27 cellular contexts compared by ENCODE assay signal in genomic region chr4:108356209-108356535, GRCh38.
A peak's percentile ranks its signal among the peaks of the same experiment; 100 is the strongest.
DNase-seq lines count a peak whose midpoint lies in the region; ATAC-seq and TF ChIP-seq lines count a peak whose summit lies in the region.
"Had no signal": no experiment of that assay in that cellular context is flagged by ENCODE, and none has a peak within 500 bp of the region (broad histone marks: within the 10 kb centered on the region; RNA-seq: fewer than 3 reads in every experiment).

No MANE protein-coding gene starts in this region.

- no TSS peak for BruUV-seq in MCF 10A (replicated peaks; lab: Mats Ljungman, UMichigan)

- peaks cover 12% of the 10 kb centered on the region for H3K27me3 Mint-ChIP-seq in activated T-cell treated with anti-CD3 and anti-CD28 coated beads, Interleukin-2, amount 50 U/mL, for 72 hours (ENCODE audit: low read depth)
- H3K27me3 Mint-ChIP-seq in activated T-cell treated with anti-CD3 and anti-CD28 coated beads, Interleukin-2, amount 50 U/mL, for 4 hours (ENCODE audit: low read depth) = peaks cover 4% of the 10 kb centered on the region
- H3K27me3 Mint-ChIP-seq in CD8-positive, alpha-beta memory T cell = peaks cover 0 to 10% of the 10 kb centered on the region in 2 donors
- H3K27me3 Mint-ChIP-seq in activated CD4-positive, alpha-beta memory T cell treated with anti-CD3 and anti-CD28 coated beads, Interleukin-2, amount 10 ng/mL, durations not matched to agents 7 days and 5 days = no peaks in the 10 kb centered on the region
- H3K27me3 Mint-ChIP-seq in naive thymus-derived CD8-positive, alpha-beta T cell = no peaks in the 10 kb centered on the region
- no peaks in the 10 kb centered on the region for H3K27me3 Mint-ChIP-seq in MCF 10A (ENCODE audit: insufficient read depth, unreplicated experiment)

- POLR2A ChIA-PET in CD8-positive, alpha-beta memory T cell (lab: Charles Lee) = no interaction called here
- POLR2A ChIA-PET in activated CD4-positive, alpha-beta memory T cell treated with anti-CD3 and anti-CD28 coated beads, Interleukin-2, amount 10 ng/mL, durations not matched to agents 7 days and 5 days (lab: Charles Lee) = interaction anchor here (0.8 to 1.1 kb wide), 2 partner anchors 10 to 187 kb away, joined by 3 to 4 read pairs; partner anchors contain the start of gene LEF1
- POLR2A ChIA-PET in naive thymus-derived CD8-positive, alpha-beta T cell (lab: Charles Lee) = interaction anchor here (0.6 to 2.9 kb wide), 9 partner anchors 11 to 201 kb away, joined by 3 to 21 read pairs (median 13); no protein-coding TSS in a partner anchor
- POLR2A ChIA-PET in MCF 10A (lab: Yijun Ruan, JAX) = no interaction called here

- no peaks in the 10 kb centered on the region for H3K9me3 Mint-ChIP-seq in activated T-cell treated with anti-CD3 and anti-CD28 coated beads, Interleukin-2, amount 50 U/mL, for 72 hours
- no peaks in the 10 kb centered on the region for H3K9me3 Mint-ChIP-seq in activated T-cell treated with anti-CD3 and anti-CD28 coated beads, Interleukin-2, amount 50 U/mL, for 4 hours
- H3K9me3 Mint-ChIP-seq in CD8-positive, alpha-beta memory T cell = peaks cover 0 to 2% (median 0%) of the 10 kb centered on the region in 5 donors
- H3K9me3 Mint-ChIP-seq in activated CD4-positive, alpha-beta memory T cell treated with anti-CD3 and anti-CD28 coated beads, Interleukin-2, amount 10 ng/mL, durations not matched to agents 7 days and 5 days = no peaks in the 10 kb centered on the region
- no peaks in the 10 kb centered on the region for H3K9me3 Mint-ChIP-seq in naive thymus-derived CD8-positive, alpha-beta T cell
- H3K9me3 Mint-ChIP-seq in MCF 10A (ENCODE audit: unreplicated experiment) = no peaks in the 10 kb centered on the region

- CTCF ChIA-PET in CD8-positive, alpha-beta memory T cell (lab: Charles Lee) = interaction anchor here (1.1 to 1.4 kb wide), 2 partner anchors 14 to 296 kb away, joined by 3 read pairs; no protein-coding TSS in a partner anchor
- CTCF ChIA-PET in activated CD4-positive, alpha-beta memory T cell treated with anti-CD3 and anti-CD28 coated beads, Interleukin-2, amount 10 ng/mL, durations not matched to agents 7 days and 5 days (lab: Charles Lee) = interaction anchor here (0.7 to 1.5 kb wide), 4 partner anchors 8 to 326 kb away, joined by 3 to 5 read pairs (median 3); no protein-coding TSS in a partner anchor
- CTCF ChIA-PET in MCF 10A (lab: Yijun Ruan, JAX) = interaction anchor here (0.5 kb wide), 1 partner anchor 507 kb away, joined by 3 read pairs; no protein-coding TSS in a partner anchor

- H3K36me3 ChIP-seq in CD8-positive, alpha-beta memory T cell (ENCODE audit: insufficient read depth, low read length) = no peaks in the 10 kb centered on the region
- H3K36me3 ChIP-seq: stomach, thyroid gland, vagina had no signal

- no peak overlapping the region for H3K27ac ChIP-seq in CD8-positive, alpha-beta memory T cell (ENCODE audit: low read depth, low read length)
- H3K27ac ChIP-seq: A549, stomach, thyroid gland, vagina had no signal

- no peak for ATAC-seq in activated T-cell treated with anti-CD3 and anti-CD28 coated beads, Interleukin-2, amount 50 U/mL, for 72 hours (replicated peaks in 1 of 2)
- no peak for ATAC-seq in activated T-cell treated with anti-CD3 and anti-CD28 coated beads, Interleukin-2, amount 50 U/mL, for 4 hours
- ATAC-seq in naive thymus-derived CD8-positive, alpha-beta T cell = peak in 1 of 2 donors; percentile 4
- ATAC-seq in HG02571 (IDR thresholded peaks at IDR 0.05; ENCODE audit: unreplicated experiment) (no peak), HG02588 (IDR thresholded peaks at IDR 0.05; ENCODE audit: unreplicated experiment) (no peak)
- ATAC-seq: A549, Panc1, SK-N-SH treated with all-trans-retinoic acid at 6 μM for 48 hours had no signal

- peaks cover 76% of the 10 kb centered on the region for H3K4me1 Mint-ChIP-seq in activated T-cell treated with anti-CD3 and anti-CD28 coated beads, Interleukin-2, amount 50 U/mL, for 72 hours (ENCODE audit: low read depth)
- H3K4me1 Mint-ChIP-seq in activated T-cell treated with anti-CD3 and anti-CD28 coated beads, Interleukin-2, amount 50 U/mL, for 4 hours (ENCODE audit: low read depth) = peaks cover 65% of the 10 kb centered on the region
- H3K4me1 Mint-ChIP-seq in CD8-positive, alpha-beta memory T cell = peaks cover 32 to 63% (median 38%) of the 10 kb centered on the region in 3 donors
- peaks cover 37% of the 10 kb centered on the region for H3K4me1 Mint-ChIP-seq in activated CD4-positive, alpha-beta memory T cell treated with anti-CD3 and anti-CD28 coated beads, Interleukin-2, amount 10 ng/mL, durations not matched to agents 7 days and 5 days
- H3K4me1 Mint-ChIP-seq in naive thymus-derived CD8-positive, alpha-beta T cell = peaks cover 41 to 85% (median 76%) of the 10 kb centered on the region in 4 donors
- peaks cover 10% of the 10 kb centered on the region for H3K4me1 Mint-ChIP-seq in MCF 10A (ENCODE audit: insufficient read depth, unreplicated experiment)

- H3K4me1 ChIP-seq in CD8-positive, alpha-beta memory T cell (ENCODE audit: insufficient read depth, low read length) = peaks cover 65% of the 10 kb centered on the region
- H3K4me1 ChIP-seq: A549, vagina had no signal

- intact Hi-C loops in MCF 10A (cut with micrococcal nuclease) = no loop called here

- no peak for TF ChIP-seq CTCF in MCF 10A (IDR thresholded peaks at IDR 0.05; ENCODE audit: unreplicated experiment)

- H3K27ac Mint-ChIP-seq in activated T-cell treated with anti-CD3 and anti-CD28 coated beads, Interleukin-2, amount 50 U/mL, for 72 hours = peak overlapping the region; percentile 88
- peak overlapping the region in 5 of 8 donors; percentile 44 to 83 (median 54) for H3K27ac Mint-ChIP-seq in CD8-positive, alpha-beta memory T cell
- H3K27ac Mint-ChIP-seq in activated CD4-positive, alpha-beta memory T cell treated with anti-CD3 and anti-CD28 coated beads, Interleukin-2, amount 10 ng/mL, durations not matched to agents 7 days and 5 days = peak overlapping the region; percentile 27
- H3K27ac Mint-ChIP-seq in naive thymus-derived CD8-positive, alpha-beta T cell = peak overlapping the region; percentile 87 to 99 (median 91)
- no peak overlapping the region for H3K27ac Mint-ChIP-seq in MCF 10A (ENCODE audit: low read depth, unreplicated experiment)

- DNase-seq in activated T-cell treated with anti-CD3 and anti-CD28 coated beads, Interleukin-2, amount 50 U/mL, for 72 hours = no peak
- no peak for DNase-seq in activated T-cell treated with anti-CD3 and anti-CD28 coated beads, Interleukin-2, amount 50 U/mL, for 4 hours
- peak in 1 of 5 donors; percentile 40 for DNase-seq in CD8-positive, alpha-beta memory T cell
- DNase-seq in activated CD4-positive, alpha-beta memory T cell treated with anti-CD3 and anti-CD28 coated beads, Interleukin-2, amount 10 ng/mL, durations not matched to agents 7 days and 5 days = no peak
- DNase-seq in naive thymus-derived CD8-positive, alpha-beta T cell = peak in 1 of 10 donors; percentile 44
- DNase-seq in MCF 10A (ENCODE audit: unreplicated experiment) = no peak
- DNase-seq: activated CD4-positive, alpha-beta T cell treated with anti-CD3 and anti-CD28 coated beads, Interleukin-2, amount 50 U/mL, for 1 hour; activated CD8-positive, alpha-beta memory T cell treated with anti-CD3 and anti-CD28 coated beads, Interleukin-2, amount 50 U/mL, for 4 hours; amniotic stem cell; KBM-7; kidney; left ventricle myocardium superior; NCI-H1417 treated with DMSO at 0.1 percent for 48 hours; NCI-H2081; NCI-H2227 treated with DMSO at 0.1 percent for 48 hours; NCI-H526; right cardiac atrium; Right ventricle myocardium superior; stimulated activated CD8-positive, alpha-beta memory T cell treated with anti-CD3 and anti-CD28 coated beads, Interleukin-4, amount 100 ng/mL, for 48 hours; stomach; thyroid gland had no signal

- peak overlapping the region; percentile 53 to 64 for H3K4me3 Mint-ChIP-seq in activated T-cell treated with anti-CD3 and anti-CD28 coated beads, Interleukin-2, amount 50 U/mL, for 72 hours
- no peak overlapping the region for H3K4me3 Mint-ChIP-seq in activated T-cell treated with anti-CD3 and anti-CD28 coated beads, Interleukin-2, amount 50 U/mL, for 4 hours
- H3K4me3 Mint-ChIP-seq in CD8-positive, alpha-beta memory T cell = peak overlapping the region in 2 of 7 donors; percentile 1 to 29
- H3K4me3 Mint-ChIP-seq in activated CD4-positive, alpha-beta memory T cell treated with anti-CD3 and anti-CD28 coated beads, Interleukin-2, amount 10 ng/mL, durations not matched to agents 7 days and 5 days = no peak overlapping the region
- peak overlapping the region; percentile 26 to 80 (median 65) for H3K4me3 Mint-ChIP-seq in naive thymus-derived CD8-positive, alpha-beta T cell
- H3K4me3 Mint-ChIP-seq in MCF 10A (ENCODE audit: unreplicated experiment) = no peak overlapping the region

- peak overlapping the region; percentile 24 for H3K4me3 ChIP-seq in CD8-positive, alpha-beta memory T cell (ENCODE audit: low read length)
- H3K4me3 ChIP-seq: A549, stomach, thyroid gland, vagina had no signal

- H3K36me3 Mint-ChIP-seq in activated T-cell treated with anti-CD3 and anti-CD28 coated beads, Interleukin-2, amount 50 U/mL, for 72 hours (ENCODE audit: insufficient read depth in 2 of 2) = peaks cover 0 to 1% of the 10 kb centered on the region in 2 donors
- H3K36me3 Mint-ChIP-seq in activated T-cell treated with anti-CD3 and anti-CD28 coated beads, Interleukin-2, amount 50 U/mL, for 4 hours (ENCODE audit: insufficient read depth) = no peaks in the 10 kb centered on the region
- no peaks in the 10 kb centered on the region for H3K36me3 Mint-ChIP-seq in CD8-positive, alpha-beta memory T cell
- H3K36me3 Mint-ChIP-seq in activated CD4-positive, alpha-beta memory T cell treated with anti-CD3 and anti-CD28 coated beads, Interleukin-2, amount 10 ng/mL, durations not matched to agents 7 days and 5 days (ENCODE audit: low read depth) = no peaks in the 10 kb centered on the region
- H3K36me3 Mint-ChIP-seq in naive thymus-derived CD8-positive, alpha-beta T cell = no peaks in the 10 kb centered on the region
- no peaks in the 10 kb centered on the region for H3K36me3 Mint-ChIP-seq in MCF 10A (ENCODE audit: insufficient read depth, unreplicated experiment)

- no peaks in the 10 kb centered on the region for H3K9me3 ChIP-seq in CD8-positive, alpha-beta memory T cell (ENCODE audit: low read length)
- H3K9me3 ChIP-seq: A549, stomach, thyroid gland, vagina had no signal

- H3K27me3 ChIP-seq in CD8-positive, alpha-beta memory T cell (ENCODE audit: insufficient read depth, low read length, poor library complexity, severe bottlenecking) = no peaks in the 10 kb centered on the region
- H3K27me3 ChIP-seq: thyroid gland, vagina had no signal

Comparison
In these comparisons a context has a peak if more than half of its experiments do, and no peak if none do; other contexts are left out.
1. H3K4me3 Mint-ChIP-seq: peak in activated T-cell treated with anti-CD3 and anti-CD28 coated beads, Interleukin-2, amount 50 U/mL, for 72 hours (2 of 2) and naive thymus-derived CD8-positive, alpha-beta T cell (10 of 10); none in activated T-cell treated with anti-CD3 and anti-CD28 coated beads, Interleukin-2, amount 50 U/mL, for 4 hours (single experiment), activated CD4-positive, alpha-beta memory T cell treated with anti-CD3 and anti-CD28 coated beads, Interleukin-2, amount 10 ng/mL, durations not matched to agents 7 days and 5 days (single experiment) and MCF 10A (single experiment).
2. POLR2A ChIA-PET loops: an anchor here in activated CD4-positive, alpha-beta memory T cell treated with anti-CD3 and anti-CD28 coated beads, Interleukin-2, amount 10 ng/mL, durations not matched to agents 7 days and 5 days (0.8 to 1.1 kb wide) and naive thymus-derived CD8-positive, alpha-beta T cell (0.6 to 2.9 kb wide); none called in CD8-positive, alpha-beta memory T cell and MCF 10A.